Comparison of ENCODE assay signal across 9 cellular contexts in the genomic region with DNA sequence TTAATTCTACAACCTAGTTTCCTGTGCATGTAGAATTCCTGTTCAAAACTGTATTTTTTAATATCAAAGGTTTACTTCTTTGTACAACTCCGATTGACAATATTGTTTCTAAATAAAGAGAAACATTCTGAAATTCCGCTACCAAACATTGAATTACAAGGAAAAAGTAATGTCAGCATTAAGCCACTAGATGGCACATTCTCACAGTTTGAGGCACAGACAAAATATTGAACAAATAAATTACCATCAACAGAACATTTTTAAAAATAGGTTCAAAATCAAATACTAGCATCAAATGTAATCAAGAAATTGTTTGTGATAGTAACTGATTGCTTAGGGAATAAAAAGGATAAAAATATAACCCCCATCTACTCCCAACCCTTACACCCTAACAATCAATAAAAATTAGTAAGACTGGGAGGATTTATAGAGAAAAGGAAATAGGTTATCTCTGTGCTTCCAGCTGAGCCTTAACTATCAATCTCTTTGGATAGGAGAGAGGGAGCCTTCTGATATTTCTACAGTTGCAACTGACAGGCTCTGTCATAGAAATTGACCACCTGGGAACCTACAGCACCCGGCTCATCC.
DNase-seq lines count a peak whose midpoint lies in the region; ATAC-seq and TF ChIP-seq lines count a peak whose summit lies in the region.
"Had no signal": no experiment of that assay in that cellular context is flagged by ENCODE, and none has a peak within 500 bp of the region (broad histone marks: within the 10 kb centered on the region; RNA-seq: fewer than 3 reads in every experiment).

No MANE protein-coding gene starts in this region.

- ATAC-seq in GM18511 (IDR thresholded peaks at IDR 0.05; ENCODE audit: unreplicated experiment): no peak

- H3K4me3 ChIP-seq in osteoblast (ENCODE audit: insufficient read depth, low read length): no peak overlapping the region
- H3K4me3 ChIP-seq: HAP-1 had no signal

- TF ChIP-seq CTCF in GM12872 (IDR thresholded peaks at IDR 0.05; ENCODE audit: insufficient read depth, low read depth, low read length): peak; percentile 57
- peak; percentile 70 for TF ChIP-seq CTCF in osteoblast (IDR thresholded peaks at IDR 0.05; ENCODE audit: extremely low read depth, low read depth, low read length)

- H2AFZ ChIP-seq in osteoblast (ENCODE audit: low read length): no peak overlapping the region

- H3K36me3 ChIP-seq in osteoblast (ENCODE audit: insufficient read depth, low read length): no peaks in the 10 kb centered on the region
- H3K36me3 ChIP-seq: HAP-1 had no signal

- in situ Hi-C loops in ACHN (cut with HindIII; ENCODE audit: low pct_ligation_motif_present, low pct_unique_long_range_greater_than_20kb, low sequenced_read_pairs): no loop called here

- DNase-seq in ACHN (peak; percentile 58), NCI-H774 (lab: John Stamatoyannopoulos, UW) (peak; percentile 20), dermis blood vessel endothelial cell (peak; percentile 67), osteoblast (ENCODE audit: insufficient read length, low spot score, missing footprints) (peak; percentile 76), T1000 (lab: John Stamatoyannopoulos, UW) (no peak)
- DNase-seq in activated effector memory CD4-positive, alpha-beta T cell treated with anti-CD3 and anti-CD28 coated beads, Interleukin-2, amount 50 U/mL, for 16 hours: no peak

- H3K9me3 ChIP-seq in osteoblast (ENCODE audit: low read depth, low read length): no peaks in the 10 kb centered on the region
- H3K9me3 ChIP-seq: HAP-1 had no signal

- H3K27me3 ChIP-seq in osteoblast (ENCODE audit: insufficient read depth, low read length): peaks cover 34% of the 10 kb centered on the region

- no peaks in the 10 kb centered on the region for H3K4me1 ChIP-seq in osteoblast (ENCODE audit: insufficient read depth, low read length)

- H4K20me1 ChIP-seq in osteoblast (ENCODE audit: insufficient read depth, low read length): no peaks in the 10 kb centered on the region

- no peak overlapping the region for H3K4me2 ChIP-seq in osteoblast (ENCODE audit: insufficient read depth, low read length)

- no peak overlapping the region for H3K27ac ChIP-seq in osteoblast (ENCODE audit: low read depth, low read length)

- H3K79me2 ChIP-seq in osteoblast (ENCODE audit: insufficient read depth, low read length): no peaks in the 10 kb centered on the region

Comparison
In these comparisons a context has a peak if more than half of its experiments do, and no peak if none do; other contexts are left out.
1. DNase-seq: peak in ACHN (single experiment), NCI-H774 (single experiment), dermis blood vessel endothelial cell (single experiment) and osteoblast (single experiment); none in T1000 (single experiment) and activated effector memory CD4-positive, alpha-beta T cell treated with anti-CD3 and anti-CD28 coated beads, Interleukin-2, amount 50 U/mL, for 16 hours (single experiment).